In genomic region chr2:152175368-152176112, GRCh38 we compare ENCODE assay signal across 1 cellular context.
TF ChIP-seq lines count a peak whose summit lies in the region.

TSS of gene STAM2 (minus strand) at chr2:152175763. CDS start at chr2:152175642, 121 bp downstream.

TF ChIP-seq in HepG2, 621 proteins besides CTCF, POLR2A, EP300 and RAD21 (continued from another document and continues in another):
- TF ChIP-seq ZBTB7A (CRISPR knock-in tag; IDR thresholded peaks at IDR 0.05) (peak; percentile 53; the same call in 1 of the 2 replicates), YEATS4 (CRISPR knock-in tag; IDR thresholded peaks at IDR 0.05; ENCODE audit: borderline replicate concordance) (peak; percentile 99), LRRFIP1 (CRISPR knock-in tag; conservative IDR thresholded peaks at IDR 0.05) (peak; percentile 78; the same call in 1 of the 2 replicates), NFKB2 (CRISPR knock-in tag; IDR thresholded peaks at IDR 0.05; ENCODE audit: borderline replicate concordance) (peak; percentile 95), ZNF784 (CRISPR knock-in tag; IDR thresholded peaks at IDR 0.05; ENCODE audit: borderline replicate concordance) (peak; percentile 91), HNF4G (IDR thresholded peaks at IDR 0.05; ENCODE audit: borderline replicate concordance, low read depth, low read length) (no peak), HNF4G (CRISPR knock-in tag; IDR thresholded peaks at IDR 0.05; ENCODE audit: borderline replicate concordance, low read depth) (peak; percentile 81), ZZZ3 (CRISPR knock-in tag; IDR thresholded peaks at IDR 0.05; ENCODE audit: borderline replicate concordance) (peak; percentile 84), MZF1 (CRISPR knock-in tag; IDR thresholded peaks at IDR 0.05; ENCODE audit: borderline replicate concordance) (peak; percentile 83), ZKSCAN8 (CRISPR knock-in tag; IDR thresholded peaks at IDR 0.05; ENCODE audit: borderline replicate concordance) (peak; percentile 75; the same call in 1 of the 2 replicates), ZNF556 (CRISPR knock-in tag; IDR thresholded peaks at IDR 0.05; ENCODE audit: borderline replicate concordance) (peak; percentile 77; the same call in 1 of the 2 replicates), KDM6A (CRISPR knock-in tag; IDR thresholded peaks at IDR 0.05; ENCODE audit: low read depth) (no peak), ZNF30 (CRISPR knock-in tag; IDR thresholded peaks at IDR 0.05) (no peak), ZBTB1 (CRISPR knock-in tag; IDR thresholded peaks at IDR 0.05; ENCODE audit: borderline replicate concordance) (no peak), RBM22 (optimal IDR thresholded peaks at IDR 0.05; ENCODE audit: low read length) (no peak), ZSCAN30 (CRISPR knock-in tag; IDR thresholded peaks at IDR 0.05) (0 out of 2 replicates have a peak, but pooled peaks have one; percentile 48), DMTF1 (CRISPR knock-in tag; IDR thresholded peaks at IDR 0.05) (no peak), ZNF441 (CRISPR knock-in tag; IDR thresholded peaks at IDR 0.05; ENCODE audit: borderline replicate concordance) (peak; percentile 76), ZNF264 (CRISPR knock-in tag; IDR thresholded peaks at IDR 0.05) (peak; percentile 88), ATF2 (CRISPR knock-in tag; IDR thresholded peaks at IDR 0.05) (peak; percentile 89), ZNF891 (CRISPR knock-in tag; IDR thresholded peaks at IDR 0.05) (no peak; the same call in 1 of the 2 replicates), ZNF3 (CRISPR knock-in tag; IDR thresholded peaks at IDR 0.05) (no peak; the same call in 1 of the 2 replicates), ZNF329 (CRISPR knock-in tag; IDR thresholded peaks at IDR 0.05; ENCODE audit: low read depth) (0 out of 2 replicates have a peak, but pooled peaks have one; percentile 63), ZNF572 (CRISPR knock-in tag; IDR thresholded peaks at IDR 0.05) (0 out of 2 replicates have a peak, but pooled peaks have one; percentile 13), SP1 (IDR thresholded peaks at IDR 0.05) (no peak), SP1 (CRISPR knock-in tag; IDR thresholded peaks at IDR 0.05) (peak; percentile 71), ZNF232 (CRISPR knock-in tag; IDR thresholded peaks at IDR 0.05; ENCODE audit: borderline replicate concordance) (peak; percentile 89; the same call in 1 of the 2 replicates), E2F5 (CRISPR knock-in tag; conservative IDR thresholded peaks at IDR 0.05) (peak; percentile 44; the same call in 1 of the 2 replicates), NFIB (CRISPR knock-in tag; IDR thresholded peaks at IDR 0.05; ENCODE audit: borderline replicate concordance) (no peak), ZNF614 (CRISPR knock-in tag; IDR thresholded peaks at IDR 0.05; ENCODE audit: borderline replicate concordance) (no peak; the same call in 1 of the 2 replicates), GATAD2A (CRISPR knock-in tag; IDR thresholded peaks at IDR 0.05) (peak; percentile 50), ATF1 (CRISPR knock-in tag; IDR thresholded peaks at IDR 0.05) (no peak), GPN1 (CRISPR knock-in tag; IDR thresholded peaks at IDR 0.05; ENCODE audit: borderline replicate concordance) (no peak; the same call in 1 of the 2 replicates), NR3C1 (CRISPR knock-in tag; IDR thresholded peaks at IDR 0.05) (no peak)
- TF ChIP-seq, protein P1, sequence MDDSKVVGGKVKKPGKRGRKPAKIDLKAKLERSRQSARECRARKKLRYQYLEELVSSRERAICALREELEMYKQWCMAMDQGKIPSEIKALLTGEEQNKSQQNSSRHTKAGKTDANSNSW (CRISPR knock-in tag; IDR thresholded peaks at IDR 0.05; ENCODE audit: borderline replicate concordance): no peak; the same call in 1 of the 2 replicates
- TF ChIP-seq, protein P2, sequence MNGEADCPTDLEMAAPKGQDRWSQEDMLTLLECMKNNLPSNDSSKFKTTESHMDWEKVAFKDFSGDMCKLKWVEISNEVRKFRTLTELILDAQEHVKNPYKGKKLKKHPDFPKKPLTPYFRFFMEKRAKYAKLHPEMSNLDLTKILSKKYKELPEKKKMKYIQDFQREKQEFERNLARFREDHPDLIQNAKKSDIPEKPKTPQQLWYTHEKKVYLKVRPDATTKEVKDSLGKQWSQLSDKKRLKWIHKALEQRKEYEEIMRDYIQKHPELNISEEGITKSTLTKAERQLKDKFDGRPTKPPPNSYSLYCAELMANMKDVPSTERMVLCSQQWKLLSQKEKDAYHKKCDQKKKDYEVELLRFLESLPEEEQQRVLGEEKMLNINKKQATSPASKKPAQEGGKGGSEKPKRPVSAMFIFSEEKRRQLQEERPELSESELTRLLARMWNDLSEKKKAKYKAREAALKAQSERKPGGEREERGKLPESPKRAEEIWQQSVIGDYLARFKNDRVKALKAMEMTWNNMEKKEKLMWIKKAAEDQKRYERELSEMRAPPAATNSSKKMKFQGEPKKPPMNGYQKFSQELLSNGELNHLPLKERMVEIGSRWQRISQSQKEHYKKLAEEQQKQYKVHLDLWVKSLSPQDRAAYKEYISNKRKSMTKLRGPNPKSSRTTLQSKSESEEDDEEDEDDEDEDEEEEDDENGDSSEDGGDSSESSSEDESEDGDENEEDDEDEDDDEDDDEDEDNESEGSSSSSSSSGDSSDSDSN (CRISPR knock-in tag; IDR thresholded peaks at IDR 0.05): peak; percentile 97
- TF ChIP-seq, protein P3, sequence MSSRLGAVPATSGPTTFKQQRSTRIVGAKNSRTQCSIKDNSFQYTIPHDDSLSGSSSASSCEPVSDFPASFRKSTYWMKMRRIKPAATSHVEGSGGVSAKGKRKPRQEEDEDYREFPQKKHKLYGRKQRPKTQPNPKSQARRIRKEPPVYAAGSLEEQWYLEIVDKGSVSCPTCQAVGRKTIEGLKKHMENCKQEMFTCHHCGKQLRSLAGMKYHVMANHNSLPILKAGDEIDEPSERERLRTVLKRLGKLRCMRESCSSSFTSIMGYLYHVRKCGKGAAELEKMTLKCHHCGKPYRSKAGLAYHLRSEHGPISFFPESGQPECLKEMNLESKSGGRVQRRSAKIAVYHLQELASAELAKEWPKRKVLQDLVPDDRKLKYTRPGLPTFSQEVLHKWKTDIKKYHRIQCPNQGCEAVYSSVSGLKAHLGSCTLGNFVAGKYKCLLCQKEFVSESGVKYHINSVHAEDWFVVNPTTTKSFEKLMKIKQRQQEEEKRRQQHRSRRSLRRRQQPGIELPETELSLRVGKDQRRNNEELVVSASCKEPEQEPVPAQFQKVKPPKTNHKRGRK (CRISPR knock-in tag; IDR thresholded peaks at IDR 0.05): 0 out of 2 replicates have a peak, but pooled peaks have one; percentile 72
- TF ChIP-seq, protein P4, sequence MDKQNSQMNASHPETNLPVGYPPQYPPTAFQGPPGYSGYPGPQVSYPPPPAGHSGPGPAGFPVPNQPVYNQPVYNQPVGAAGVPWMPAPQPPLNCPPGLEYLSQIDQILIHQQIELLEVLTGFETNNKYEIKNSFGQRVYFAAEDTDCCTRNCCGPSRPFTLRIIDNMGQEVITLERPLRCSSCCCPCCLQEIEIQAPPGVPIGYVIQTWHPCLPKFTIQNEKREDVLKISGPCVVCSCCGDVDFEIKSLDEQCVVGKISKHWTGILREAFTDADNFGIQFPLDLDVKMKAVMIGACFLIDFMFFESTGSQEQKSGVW (CRISPR knock-in tag; IDR thresholded peaks at IDR 0.05; ENCODE audit: borderline replicate concordance): no peak
- TF ChIP-seq, protein P5, sequence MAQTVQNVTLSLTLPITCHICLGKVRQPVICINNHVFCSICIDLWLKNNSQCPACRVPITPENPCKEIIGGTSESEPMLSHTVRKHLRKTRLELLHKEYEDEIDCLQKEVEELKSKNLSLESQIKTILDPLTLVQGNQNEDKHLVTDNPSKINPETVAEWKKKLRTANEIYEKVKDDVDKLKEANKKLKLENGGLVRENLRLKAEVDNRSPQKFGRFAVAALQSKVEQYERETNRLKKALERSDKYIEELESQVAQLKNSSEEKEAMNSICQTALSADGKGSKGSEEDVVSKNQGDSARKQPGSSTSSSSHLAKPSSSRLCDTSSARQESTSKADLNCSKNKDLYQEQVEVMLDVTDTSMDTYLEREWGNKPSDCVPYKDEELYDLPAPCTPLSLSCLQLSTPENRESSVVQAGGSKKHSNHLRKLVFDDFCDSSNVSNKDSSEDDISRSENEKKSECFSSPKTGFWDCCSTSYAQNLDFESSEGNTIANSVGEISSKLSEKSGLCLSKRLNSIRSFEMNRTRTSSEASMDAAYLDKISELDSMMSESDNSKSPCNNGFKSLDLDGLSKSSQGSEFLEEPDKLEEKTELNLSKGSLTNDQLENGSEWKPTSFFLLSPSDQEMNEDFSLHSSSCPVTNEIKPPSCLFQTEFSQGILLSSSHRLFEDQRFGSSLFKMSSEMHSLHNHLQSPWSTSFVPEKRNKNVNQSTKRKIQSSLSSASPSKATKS (CRISPR knock-in tag; IDR thresholded peaks at IDR 0.05): no peak; the same call in 1 of the 2 replicates
- TF ChIP-seq, protein P6, sequence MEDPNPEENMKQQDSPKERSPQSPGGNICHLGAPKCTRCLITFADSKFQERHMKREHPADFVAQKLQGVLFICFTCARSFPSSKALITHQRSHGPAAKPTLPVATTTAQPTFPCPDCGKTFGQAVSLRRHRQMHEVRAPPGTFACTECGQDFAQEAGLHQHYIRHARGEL (CRISPR knock-in tag; IDR thresholded peaks at IDR 0.05): peak; percentile 36; the same call in 1 of the 2 replicates
- TF ChIP-seq, protein P7, sequence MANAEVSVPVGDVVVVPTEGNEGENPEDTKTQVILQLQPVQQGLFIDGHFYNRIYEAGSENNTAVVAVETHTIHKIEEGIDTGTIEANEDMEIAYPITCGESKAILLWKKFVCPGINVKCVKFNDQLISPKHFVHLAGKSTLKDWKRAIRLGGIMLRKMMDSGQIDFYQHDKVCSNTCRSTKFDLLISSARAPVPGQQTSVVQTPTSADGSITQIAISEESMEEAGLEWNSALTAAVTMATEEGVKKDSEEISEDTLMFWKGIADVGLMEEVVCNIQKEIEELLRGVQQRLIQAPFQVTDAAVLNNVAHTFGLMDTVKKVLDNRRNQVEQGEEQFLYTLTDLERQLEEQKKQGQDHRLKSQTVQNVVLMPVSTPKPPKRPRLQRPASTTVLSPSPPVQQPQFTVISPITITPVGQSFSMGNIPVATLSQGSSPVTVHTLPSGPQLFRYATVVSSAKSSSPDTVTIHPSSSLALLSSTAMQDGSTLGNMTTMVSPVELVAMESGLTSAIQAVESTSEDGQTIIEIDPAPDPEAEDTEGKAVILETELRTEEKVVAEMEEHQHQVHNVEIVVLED (CRISPR knock-in tag; IDR thresholded peaks at IDR 0.05; ENCODE audit: borderline replicate concordance): peak; percentile 90; the same call in 1 of the 2 replicates
- TF ChIP-seq, protein P8, sequence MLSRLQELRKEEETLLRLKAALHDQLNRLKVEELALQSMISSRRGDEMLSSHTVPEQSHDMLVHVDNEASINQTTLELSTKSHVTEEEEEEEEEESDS (CRISPR knock-in tag; IDR thresholded peaks at IDR 0.05; ENCODE audit: borderline replicate concordance): peak; percentile 80; the same call in 1 of the 2 replicates
